In the genomic region with DNA sequence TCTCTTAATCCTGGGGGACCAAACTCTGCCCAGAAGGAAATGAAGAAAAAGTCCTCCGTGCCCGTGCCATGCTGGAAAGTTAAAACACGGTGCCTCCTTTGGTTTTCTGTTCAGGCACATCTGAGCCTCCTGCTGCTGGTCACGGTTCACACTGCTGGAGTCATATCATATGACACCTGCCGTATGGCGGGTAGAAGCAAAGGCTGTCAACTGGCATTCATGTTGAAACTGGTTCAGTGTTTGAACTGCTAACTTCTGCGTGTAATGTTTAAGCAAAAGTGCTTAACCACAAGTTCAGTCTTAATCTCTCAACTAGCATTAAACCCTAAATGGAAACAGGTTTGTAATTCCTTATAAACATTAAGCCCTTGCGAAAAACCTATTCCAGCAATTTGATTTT, we compare ENCODE assay signal across 1 cellular context.
TF ChIP-seq lines count a peak whose summit lies in the region.

No MANE protein-coding gene starts in this region.

TF ChIP-seq in HepG2, 621 proteins besides CTCF, POLR2A, EP300 and RAD21 (continued from another document and continues in another):
- TF ChIP-seq, protein P1, sequence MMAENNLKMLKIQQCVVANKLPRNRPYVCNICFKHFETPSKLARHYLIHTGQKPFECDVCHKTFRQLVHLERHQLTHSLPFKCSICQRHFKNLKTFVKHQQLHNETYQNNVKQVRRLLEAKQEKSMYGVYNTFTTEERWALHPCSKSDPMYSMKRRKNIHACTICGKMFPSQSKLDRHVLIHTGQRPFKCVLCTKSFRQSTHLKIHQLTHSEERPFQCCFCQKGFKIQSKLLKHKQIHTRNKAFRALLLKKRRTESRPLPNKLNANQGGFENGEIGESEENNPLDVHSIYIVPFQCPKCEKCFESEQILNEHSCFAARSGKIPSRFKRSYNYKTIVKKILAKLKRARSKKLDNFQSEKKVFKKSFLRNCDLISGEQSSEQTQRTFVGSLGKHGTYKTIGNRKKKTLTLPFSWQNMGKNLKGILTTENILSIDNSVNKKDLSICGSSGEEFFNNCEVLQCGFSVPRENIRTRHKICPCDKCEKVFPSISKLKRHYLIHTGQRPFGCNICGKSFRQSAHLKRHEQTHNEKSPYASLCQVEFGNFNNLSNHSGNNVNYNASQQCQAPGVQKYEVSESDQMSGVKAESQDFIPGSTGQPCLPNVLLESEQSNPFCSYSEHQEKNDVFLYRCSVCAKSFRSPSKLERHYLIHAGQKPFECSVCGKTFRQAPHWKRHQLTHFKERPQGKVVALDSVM (CRISPR knock-in tag; IDR thresholded peaks at IDR 0.05), result no peak
- no peak for TF ChIP-seq ZNF430 (CRISPR knock-in tag; IDR thresholded peaks at IDR 0.05)
- TF ChIP-seq SMC3 (IDR thresholded peaks at IDR 0.05; ENCODE audit: low read length), result 0 out of 2 replicates have a peak, but pooled peaks have one; percentile 7
- TF ChIP-seq, protein P2, sequence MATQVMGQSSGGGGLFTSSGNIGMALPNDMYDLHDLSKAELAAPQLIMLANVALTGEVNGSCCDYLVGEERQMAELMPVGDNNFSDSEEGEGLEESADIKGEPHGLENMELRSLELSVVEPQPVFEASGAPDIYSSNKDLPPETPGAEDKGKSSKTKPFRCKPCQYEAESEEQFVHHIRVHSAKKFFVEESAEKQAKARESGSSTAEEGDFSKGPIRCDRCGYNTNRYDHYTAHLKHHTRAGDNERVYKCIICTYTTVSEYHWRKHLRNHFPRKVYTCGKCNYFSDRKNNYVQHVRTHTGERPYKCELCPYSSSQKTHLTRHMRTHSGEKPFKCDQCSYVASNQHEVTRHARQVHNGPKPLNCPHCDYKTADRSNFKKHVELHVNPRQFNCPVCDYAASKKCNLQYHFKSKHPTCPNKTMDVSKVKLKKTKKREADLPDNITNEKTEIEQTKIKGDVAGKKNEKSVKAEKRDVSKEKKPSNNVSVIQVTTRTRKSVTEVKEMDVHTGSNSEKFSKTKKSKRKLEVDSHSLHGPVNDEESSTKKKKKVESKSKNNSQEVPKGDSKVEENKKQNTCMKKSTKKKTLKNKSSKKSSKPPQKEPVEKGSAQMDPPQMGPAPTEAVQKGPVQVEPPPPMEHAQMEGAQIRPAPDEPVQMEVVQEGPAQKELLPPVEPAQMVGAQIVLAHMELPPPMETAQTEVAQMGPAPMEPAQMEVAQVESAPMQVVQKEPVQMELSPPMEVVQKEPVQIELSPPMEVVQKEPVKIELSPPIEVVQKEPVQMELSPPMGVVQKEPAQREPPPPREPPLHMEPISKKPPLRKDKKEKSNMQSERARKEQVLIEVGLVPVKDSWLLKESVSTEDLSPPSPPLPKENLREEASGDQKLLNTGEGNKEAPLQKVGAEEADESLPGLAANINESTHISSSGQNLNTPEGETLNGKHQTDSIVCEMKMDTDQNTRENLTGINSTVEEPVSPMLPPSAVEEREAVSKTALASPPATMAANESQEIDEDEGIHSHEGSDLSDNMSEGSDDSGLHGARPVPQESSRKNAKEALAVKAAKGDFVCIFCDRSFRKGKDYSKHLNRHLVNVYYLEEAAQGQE (IDR thresholded peaks at IDR 0.05; ENCODE audit: borderline replicate concordance in 1 of 2, low read depth in 1 of 2, low read length in 2 of 2), result no peak
- TF ChIP-seq TEAD2 (CRISPR knock-in tag; IDR thresholded peaks at IDR 0.05), result no peak
- TF ChIP-seq ATF4 (CRISPR knock-in tag; IDR thresholded peaks at IDR 0.05), result no peak
- TF ChIP-seq GRHL1 (CRISPR knock-in tag; conservative IDR thresholded peaks at IDR 0.05), result no peak
- TF ChIP-seq, protein P3, sequence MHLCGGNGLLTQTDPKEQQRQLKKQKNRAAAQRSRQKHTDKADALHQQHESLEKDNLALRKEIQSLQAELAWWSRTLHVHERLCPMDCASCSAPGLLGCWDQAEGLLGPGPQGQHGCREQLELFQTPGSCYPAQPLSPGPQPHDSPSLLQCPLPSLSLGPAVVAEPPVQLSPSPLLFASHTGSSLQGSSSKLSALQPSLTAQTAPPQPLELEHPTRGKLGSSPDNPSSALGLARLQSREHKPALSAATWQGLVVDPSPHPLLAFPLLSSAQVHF (CRISPR knock-in tag; IDR thresholded peaks at IDR 0.05), result no peak
- no peak for TF ChIP-seq ZFP36 (IDR thresholded peaks at IDR 0.05; ENCODE audit: borderline replicate concordance, low read depth, low read length, partially characterized antibody)
- TF ChIP-seq GPN1 (CRISPR knock-in tag; IDR thresholded peaks at IDR 0.05; ENCODE audit: borderline replicate concordance), result no peak
- TF ChIP-seq ZNF33A (CRISPR knock-in tag; IDR thresholded peaks at IDR 0.05; ENCODE audit: borderline replicate concordance), result no peak
- peak in 1 of 2 experiments; percentile 20; a peak in 1 of 4 replicates for TF ChIP-seq KLF16 (CRISPR knock-in tag; IDR thresholded peaks at IDR 0.05)
- no peak for TF ChIP-seq HMGA1 (CRISPR knock-in tag; conservative IDR thresholded peaks at IDR 0.05)
- TF ChIP-seq FOSL2 (CRISPR knock-in tag; IDR thresholded peaks at IDR 0.05), result peak; percentile 49; the same call in 1 of the 2 replicates
- TF ChIP-seq ZNF580 (CRISPR knock-in tag; IDR thresholded peaks at IDR 0.05; ENCODE audit: borderline replicate concordance, low read depth), result no peak
- no peak for TF ChIP-seq JUND (CRISPR knock-in tag; IDR thresholded peaks at IDR 0.05)
- peak; percentile 50; the same call in 1 of the 2 replicates for TF ChIP-seq CEBPG (CRISPR knock-in tag; IDR thresholded peaks at IDR 0.05)
- peak; percentile 56; the same call in 1 of the 2 replicates for TF ChIP-seq HOMEZ (CRISPR knock-in tag; IDR thresholded peaks at IDR 0.05; ENCODE audit: low read depth)
- TF ChIP-seq HOXD1 (CRISPR knock-in tag; IDR thresholded peaks at IDR 0.05), result no peak
- TF ChIP-seq ZSCAN20 (CRISPR knock-in tag; IDR thresholded peaks at IDR 0.05; ENCODE audit: borderline replicate concordance), result 0 out of 2 replicates have a peak, but pooled peaks have one; percentile 21
- TF ChIP-seq SMYD3 (CRISPR knock-in tag; IDR thresholded peaks at IDR 0.05), result 0 out of 2 replicates have a peak, but pooled peaks have one; percentile 35
- TF ChIP-seq SP4 (CRISPR knock-in tag; IDR thresholded peaks at IDR 0.05), result no peak
- peak; percentile 50 for TF ChIP-seq TEAD3 (CRISPR knock-in tag; optimal IDR thresholded peaks at IDR 0.05; ENCODE audit: borderline replicate concordance)
- TF ChIP-seq ZNF142 (CRISPR knock-in tag; IDR thresholded peaks at IDR 0.05), result 0 out of 2 replicates have a peak, but pooled peaks have one; percentile 60
- TF ChIP-seq, protein P4, sequence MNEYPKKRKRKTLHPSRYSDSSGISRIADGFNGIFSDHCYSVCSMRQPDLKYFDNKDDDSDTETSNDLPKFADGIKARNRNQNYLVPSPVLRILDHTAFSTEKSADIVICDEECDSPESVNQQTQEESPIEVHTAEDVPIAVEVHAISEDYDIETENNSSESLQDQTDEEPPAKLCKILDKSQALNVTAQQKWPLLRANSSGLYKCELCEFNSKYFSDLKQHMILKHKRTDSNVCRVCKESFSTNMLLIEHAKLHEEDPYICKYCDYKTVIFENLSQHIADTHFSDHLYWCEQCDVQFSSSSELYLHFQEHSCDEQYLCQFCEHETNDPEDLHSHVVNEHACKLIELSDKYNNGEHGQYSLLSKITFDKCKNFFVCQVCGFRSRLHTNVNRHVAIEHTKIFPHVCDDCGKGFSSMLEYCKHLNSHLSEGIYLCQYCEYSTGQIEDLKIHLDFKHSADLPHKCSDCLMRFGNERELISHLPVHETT (CRISPR knock-in tag; conservative IDR thresholded peaks at IDR 0.05), result no peak
- TF ChIP-seq SOX13 (IDR thresholded peaks at IDR 0.05), result no peak
- TF ChIP-seq SOX13 (CRISPR knock-in tag; conservative IDR thresholded peaks at IDR 0.05 in 1 of 2, IDR thresholded peaks at IDR 0.05 in 1 of 2), result peak in 1 of 2 experiments; percentile 46; a peak in 1 of 4 replicates
- no peak for TF ChIP-seq ZNF652 (CRISPR knock-in tag; IDR thresholded peaks at IDR 0.05; ENCODE audit: borderline replicate concordance, low read depth)
- TF ChIP-seq DPF2 (CRISPR knock-in tag; IDR thresholded peaks at IDR 0.05; ENCODE audit: borderline replicate concordance, low read depth), result no peak
- TF ChIP-seq, protein P5, sequence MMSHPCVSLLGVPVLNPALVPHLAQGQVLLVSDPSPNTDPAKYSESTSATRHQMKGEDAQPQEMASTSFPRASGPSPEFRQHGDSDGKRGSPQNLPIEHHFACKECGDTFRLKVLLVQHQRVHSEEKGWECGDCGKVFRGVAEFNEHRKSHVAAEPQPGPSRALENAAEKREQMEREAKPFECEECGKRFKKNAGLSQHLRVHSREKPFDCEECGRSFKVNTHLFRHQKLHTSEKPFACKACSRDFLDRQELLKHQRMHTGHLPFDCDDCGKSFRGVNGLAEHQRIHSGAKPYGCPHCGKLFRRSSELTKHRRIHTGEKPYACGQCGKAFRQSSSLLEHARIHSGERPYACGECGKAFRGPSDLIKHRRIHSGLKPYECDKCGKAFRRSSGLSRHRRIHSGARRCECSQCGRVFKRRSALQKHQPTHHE (CRISPR knock-in tag; IDR thresholded peaks at IDR 0.05; ENCODE audit: borderline replicate concordance), result no peak
- peak; percentile 81 for TF ChIP-seq GATAD2A (CRISPR knock-in tag; IDR thresholded peaks at IDR 0.05)
- TF ChIP-seq ZNF589 (CRISPR knock-in tag; conservative IDR thresholded peaks at IDR 0.05), result no peak
- no peak for TF ChIP-seq KDM6A (CRISPR knock-in tag; IDR thresholded peaks at IDR 0.05; ENCODE audit: low read depth)
- TF ChIP-seq NBN (conservative IDR thresholded peaks at IDR 0.05), result no peak
- TF ChIP-seq SOX6 (IDR thresholded peaks at IDR 0.05), result no peak
- peak; percentile 49 for TF ChIP-seq SOX6 (CRISPR knock-in tag; IDR thresholded peaks at IDR 0.05)
